In genomic region chr19:13076320-13076719, GRCh38 we compare ENCODE assay signal across 21 cellular contexts. TPM values are rescaled to one million over a fixed set of nuclear protein-coding genes. Genes with fewer than 3 reads are reported as not detected.
A peak's percentile ranks its signal among the peaks of the same experiment; 100 is the strongest.
DNase-seq lines count a peak whose midpoint lies in the region; ATAC-seq and TF ChIP-seq lines count a peak whose summit lies in the region.
"Had no signal": no experiment of that assay in that cellular context is flagged by ENCODE, and none has a peak within 500 bp of the region (broad histone marks: within the 10 kb centered on the region; RNA-seq: fewer than 3 reads in every experiment).

No MANE protein-coding gene starts in this region.

- TF ChIP-seq POLR2A in esophagus squamous epithelium (IDR thresholded peaks at IDR 0.05) (no peak), testis (IDR thresholded peaks at IDR 0.05) (no peak)

- ATAC-seq in Right ventricle myocardium inferior, result no peak
- ATAC-seq in sciatic nerve, result peak; percentile 25
- no peak for ATAC-seq in esophagus mucosa
- ATAC-seq: activated CD4-positive, CD25-positive, alpha-beta regulatory T cell treated with anti-CD3 and anti-CD28 coated beads, Interleukin-2, amount 50 U/mL, for 24 hours; activated CD8-positive, alpha-beta memory T cell treated with anti-CD3 and anti-CD28 coated beads, Interleukin-2, amount 10 ng/mL, durations not matched to agents 7 days and 5 days; activated naive CD8-positive, alpha-beta T cell treated with anti-CD3 and anti-CD28 coated beads, Interleukin-2, amount 50 U/mL, for 24 hours had no signal

- H3K27ac ChIP-seq in left ventricle myocardium inferior (replicated peaks) (peak overlapping the region; percentile 86), esophagus squamous epithelium (peak overlapping the region in 3 of 4 donors; percentile 22 to 83 (median 25)), testis (no peak overlapping the region)
- H3K27ac ChIP-seq: cardiac muscle cell had no signal

- H3K9me3 ChIP-seq in left ventricle myocardium inferior (replicated peaks) (no peaks in the 10 kb centered on the region), esophagus squamous epithelium (no peaks in the 10 kb centered on the region), testis (no peaks in the 10 kb centered on the region)

- peaks cover 68% of the 10 kb centered on the region for H3K4me1 ChIP-seq in left ventricle myocardium inferior
- peaks cover 24 to 74% (median 32%) of the 10 kb centered on the region in 3 donors for H3K4me1 ChIP-seq in esophagus squamous epithelium
- peaks cover 40% of the 10 kb centered on the region for H3K4me1 ChIP-seq in testis

- H3K36me3 ChIP-seq in left ventricle myocardium inferior, result peaks cover 35% of the 10 kb centered on the region
- H3K36me3 ChIP-seq in esophagus squamous epithelium, result peaks cover 7 to 94% (median 25%) of the 10 kb centered on the region in 3 donors
- H3K36me3 ChIP-seq in testis (ENCODE audit: low read depth, missing control alignments), result no peaks in the 10 kb centered on the region
- H3K36me3 ChIP-seq: cardiac muscle cell had no signal

- H3K27me3 ChIP-seq in left ventricle myocardium inferior (ENCODE audit: low read depth), result no peaks in the 10 kb centered on the region
- H3K27me3 ChIP-seq in esophagus squamous epithelium, result no peaks in the 10 kb centered on the region
- no peaks in the 10 kb centered on the region for H3K27me3 ChIP-seq in testis

- 48 to 50% methylated on average over 2 to 4 of the region's 8 CpGs for WGBS in esophagus squamous epithelium, 2 donors
- 52 to 72% methylated on average over 3 to 8 of the region's 8 CpGs for WGBS in testis, 2 donors

- DNase-seq in left ventricle myocardium inferior (no peak), Right ventricle myocardium inferior (ENCODE audit: missing footprints) (no peak), esophagus squamous epithelium (lab: John Stamatoyannopoulos, UW) (no peak), sciatic nerve (ENCODE audit: low spot score) (no peak), kidney tubule cell (ENCODE audit: low spot score) (no peak), NCI-H187 treated with DMSO at 0.1 percent for 48 hours (lab: John Stamatoyannopoulos, UW) (no peak), testis (no peak)
- DNase-seq: activated CD8-positive, alpha-beta memory T cell treated with anti-CD3 and anti-CD28 coated beads, Interleukin-2, amount 10 ng/mL, durations not matched to agents 7 days and 5 days; activated naive CD8-positive, alpha-beta T cell treated with anti-CD3 and anti-CD28 coated beads, Interleukin-2, amount 50 U/mL, for 24 hours; effector CD4-positive, alpha-beta T cell; GDM1; Kasumi-1; kidney; NCI-H1105; NCI-H2107; NCI-H526 treated with DMSO at 0.1 percent for 48 hours; T-helper 9 cell had no signal

- intact Hi-C loops in left ventricle myocardium inferior (cut with micrococcal nuclease) (no loop called here), Right ventricle myocardium inferior (cut with DNase I) (no loop called here), esophagus squamous epithelium (cut with DNase I) (no loop called here), sciatic nerve (cut with DNase I) (no loop called here), testis (cut with DNase I; ENCODE audit: low total_unique reads) (no loop called here)

- TF ChIP-seq CTCF in left ventricle myocardium inferior (IDR thresholded peaks at IDR 0.05; ENCODE audit: borderline replicate concordance) (no peak), esophagus squamous epithelium (IDR thresholded peaks at IDR 0.05) (no peak), testis (IDR thresholded peaks at IDR 0.05) (no peak)

- no peak overlapping the region for H3K4me3 ChIP-seq in left ventricle myocardium inferior
- H3K4me3 ChIP-seq in esophagus squamous epithelium, result no peak overlapping the region
- H3K4me3 ChIP-seq in testis, result no peak overlapping the region
- H3K4me3 ChIP-seq: cardiac muscle cell had no signal

RNA-seq across cellular contexts. Expression of gene LYL1, which starts 26.3 kb away (rescaled TPM):
- 6.3 TPM for total RNA-seq in left ventricle myocardium inferior
- 9.4 TPM for total RNA-seq in Right ventricle myocardium inferior
- total RNA-seq in esophagus squamous epithelium, result 10 to 100 TPM in 1 of 4 donors, 1 to 10 TPM in 3; 2.1 to 13.0 (median 3.9) TPM
- 20.2 TPM for total RNA-seq in sciatic nerve
- 1.4 TPM for total RNA-seq in esophagus mucosa
- total RNA-seq in testis, result 10 to 100 TPM; 15.9 to 35.8 TPM
- 21.9 TPM for polyA plus RNA-seq in testis (ENCODE audit: insufficient read depth, low read depth, low replicate concordance)
- total RNA-seq: SK-MEL-5 had no signal

RNA-seq across cellular contexts. Expression of gene TRMT1, which starts 40.2 kb away (rescaled TPM):
- total RNA-seq in left ventricle myocardium inferior (19.6 TPM), Right ventricle myocardium inferior (21.1 TPM), esophagus squamous epithelium (10 to 100 TPM; 19.4 to 42.5 (median 29.0) TPM), sciatic nerve (34.7 TPM), esophagus mucosa (23.8 TPM), testis (10 to 100 TPM; 44.8 to 50.0 TPM)
- 35.9 TPM for polyA plus RNA-seq in testis (ENCODE audit: insufficient read depth, low read depth, low replicate concordance)

RNA-seq across cellular contexts. Expression of gene NACC1, which starts 41.7 kb away (rescaled TPM):
- total RNA-seq in left ventricle myocardium inferior, result 35.4 TPM
- 54.0 TPM for total RNA-seq in Right ventricle myocardium inferior
- total RNA-seq in esophagus squamous epithelium, result 10 to 100 TPM; 26.7 to 45.5 (median 37.1) TPM
- total RNA-seq in sciatic nerve, result 30.7 TPM
- 40.0 TPM for total RNA-seq in esophagus mucosa
- total RNA-seq in testis, result 100 to 1,000 TPM in 1 of 2 donors, 10 to 100 TPM in 1; 75.9 to 102 TPM
- polyA plus RNA-seq in testis (ENCODE audit: insufficient read depth, low read depth, low replicate concordance), result 38.2 TPM

Comparison
In these comparisons a context has a peak if more than half of its experiments do, and no peak if none do; other contexts are left out.
1. H3K27ac ChIP-seq: peak in left ventricle myocardium inferior (single experiment) and esophagus squamous epithelium (3 of 4); none in testis (0 of 2).